In genomic region chr5:39891376-39891775, GRCh38 we compare ENCODE assay signal across 21 cellular contexts.
DNase-seq lines count a peak whose midpoint lies in the region; ATAC-seq, FAIRE-seq and TF ChIP-seq lines count a peak whose summit lies in the region.
"Had no signal": no experiment of that assay in that cellular context is flagged by ENCODE, and none has a peak within 500 bp of the region (broad histone marks: within the 10 kb centered on the region; RNA-seq: fewer than 3 reads in every experiment).

No MANE protein-coding gene starts in this region.

- no peaks in the 10 kb centered on the region for H3K79me2 ChIP-seq in OCI-LY3 (ENCODE audit: low read length)

- 0 out of 2 replicates have a peak overlapping the region, but pooled peaks have one; percentile 4 for H2AFZ ChIP-seq in OCI-LY3 (ENCODE audit: low read depth, low read length)

- H3K27me3 ChIP-seq in OCI-LY3 (ENCODE audit: low read depth, low read length) = no peaks in the 10 kb centered on the region
- H3K27me3 ChIP-seq: ovary, right lobe of liver, upper lobe of left lung had no signal

- FAIRE-seq in kidney (lab: Jason Lieb, UNC) = no peak
- FAIRE-seq: D721Med had no signal

- TF ChIP-seq CTCF in OCI-LY3 (IDR thresholded peaks at IDR 0.05; ENCODE audit: low read depth, low read length) = no peak
- no peak for TF ChIP-seq CTCF in kidney (IDR thresholded peaks at IDR 0.05; ENCODE audit: borderline replicate concordance, extremely low read depth, insufficient read depth)

- no peaks in the 10 kb centered on the region for H3K9me3 ChIP-seq in OCI-LY3 (ENCODE audit: insufficient read depth, low read length)
- H3K9me3 ChIP-seq in kidney (ENCODE audit: control insufficient read depth in 1 of 2, low read length in 2 of 2) = no peaks in the 10 kb centered on the region
- H3K9me3 ChIP-seq: ovary, right lobe of liver, upper lobe of left lung had no signal

- no peak overlapping the region for H3K27ac ChIP-seq in OCI-LY3 (ENCODE audit: low read length)
- no peak overlapping the region for H3K27ac ChIP-seq in kidney (ENCODE audit: low read depth in 2 of 2, low read length in 2 of 2)
- H3K27ac ChIP-seq: C4-2B, ovary, right lobe of liver, upper lobe of left lung had no signal

- H3K4me3 ChIP-seq in OCI-LY3 (ENCODE audit: low read length) = no peak overlapping the region
- H3K4me3 ChIP-seq in kidney (ENCODE audit: low read length in 2 of 2) = no peak overlapping the region
- H3K4me3 ChIP-seq: ovary, right lobe of liver, upper lobe of left lung had no signal

- H3K36me3 ChIP-seq in OCI-LY3 (replicated peaks; ENCODE audit: low read depth, low read length) (no peaks in the 10 kb centered on the region), kidney (ENCODE audit: control insufficient read depth in 1 of 2, insufficient read depth in 2 of 2, low read length in 2 of 2) (no peaks in the 10 kb centered on the region)
- H3K36me3 ChIP-seq: ovary, right lobe of liver, upper lobe of left lung had no signal

- DNase-seq in EL (peak; percentile 27), dermis blood vessel endothelial cell (peak; percentile 44), myocyte (ENCODE audit: low read depth) (peak; percentile 22), kidney (no peak), middle frontal gyrus (ENCODE audit: extremely low spot score, low spot score) (no peak)
- DNase-seq in activated CD8-positive, alpha-beta memory T cell treated with anti-CD3 and anti-CD28 coated beads, Interleukin-2, amount 50 U/mL, for 48 hours = no peak
- DNase-seq: activated CD4-positive, alpha-beta memory T cell treated with anti-CD3 and anti-CD28 coated beads, Interleukin-2, amount 10 ng/mL, durations not matched to agents 7 days and 5 days; cerebellar nuclear complex; KBM-7; natural killer cell; NCI-H187; NCI-H526 treated with DMSO at 0.1 percent for 48 hours; ovary; right lobe of liver; stimulated activated CD8-positive, alpha-beta memory T cell treated with anti-CD3 and anti-CD28 coated beads, Interleukin-4, amount 100 ng/mL, for 48 hours; upper lobe of left lung had no signal

- intact Hi-C loops in kidney (cut with DNase I) = no loop called here

- H3K4me1 ChIP-seq in OCI-LY3 (ENCODE audit: low read length) (no peaks in the 10 kb centered on the region), kidney (ENCODE audit: control insufficient read depth in 1 of 2, insufficient read depth in 1 of 2, low read depth in 1 of 2, low read length in 2 of 2) (no peaks in the 10 kb centered on the region)
- H3K4me1 ChIP-seq: right lobe of liver, upper lobe of left lung had no signal

- H4K20me1 ChIP-seq in OCI-LY3 (ENCODE audit: insufficient read depth, low read length) = no peaks in the 10 kb centered on the region

- H3K9ac ChIP-seq in OCI-LY3 (ENCODE audit: low read length) = no peak overlapping the region
- H3K9ac ChIP-seq in kidney (ENCODE audit: low read length in 2 of 2) = no peak overlapping the region

- no peak for ATAC-seq in GM19455 (IDR thresholded peaks at IDR 0.05; ENCODE audit: unreplicated experiment)
- ATAC-seq: activated CD4-positive, CD25-positive, alpha-beta regulatory T cell treated with anti-CD3 and anti-CD28 coated beads, Interleukin-2, amount 50 U/mL, for 24 hours; natural killer cell; right lobe of liver had no signal

- no peak overlapping the region for H3K4me2 ChIP-seq in OCI-LY3 (ENCODE audit: low read length)

Comparison
In these comparisons a context has a peak if more than half of its experiments do, and no peak if none do; other contexts are left out.
1. DNase-seq: peak in EL (single experiment), dermis blood vessel endothelial cell (single experiment) and myocyte (single experiment); none in kidney (single experiment), middle frontal gyrus (single experiment) and activated CD8-positive, alpha-beta memory T cell treated with anti-CD3 and anti-CD28 coated beads, Interleukin-2, amount 50 U/mL, for 48 hours (single experiment).